In the genomic region with DNA sequence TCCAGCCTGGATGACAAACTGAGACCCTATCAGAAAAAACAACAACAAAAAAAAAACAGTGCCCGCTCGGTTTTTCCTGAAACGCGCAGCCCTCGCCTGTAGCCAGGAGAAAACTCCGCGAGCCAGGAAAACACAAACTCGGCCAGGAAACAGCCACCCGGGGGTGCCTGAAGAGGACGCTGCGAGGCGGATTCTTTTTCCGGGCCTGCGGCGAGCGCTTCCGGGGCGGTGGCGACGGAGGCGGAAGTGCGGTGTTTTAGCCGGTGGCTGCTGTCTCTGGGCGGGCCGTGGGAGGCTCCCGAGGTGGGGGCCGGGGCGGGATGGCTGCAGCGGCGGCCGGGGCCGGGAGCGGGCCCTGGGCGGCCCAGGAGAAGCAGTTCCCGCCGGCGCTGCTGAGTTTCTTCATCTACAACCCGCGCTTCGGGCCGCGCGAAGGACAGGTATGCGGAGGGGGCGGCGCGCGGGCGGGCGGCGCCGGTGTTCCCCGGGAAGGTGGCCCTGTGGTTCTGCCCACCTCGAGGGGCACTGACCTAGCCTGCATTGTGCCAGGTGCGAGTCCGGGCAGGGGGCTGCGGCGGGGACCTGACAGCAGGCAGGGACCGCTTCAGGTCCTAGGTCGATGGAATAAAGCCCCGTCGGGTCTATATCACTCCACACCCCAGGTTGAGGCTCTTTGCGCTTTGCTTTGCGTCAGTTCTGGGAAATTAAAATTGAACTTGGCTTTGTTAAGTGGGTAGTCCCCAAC, we compare ENCODE assay signal across 8 cellular contexts. TPM values are rescaled to one million over a fixed set of nuclear protein-coding genes. Genes with fewer than 3 reads are reported as not detected.
A peak's percentile ranks its signal among the peaks of the same experiment; 100 is the strongest.
DNase-seq lines count a peak whose midpoint lies in the region; ATAC-seq, FAIRE-seq and TF ChIP-seq lines count a peak whose summit lies in the region.
"Not testable (repeated sequence)": the region's sequence is repeated elsewhere in the genome, so short reads cannot be mapped to it uniquely, and the experiment has no call there.

A gene (plus strand): TSS at position 254 of the 745 bp plus-strand sequence. CDS start 67 bp downstream, at position 321.

- CTCF ChIA-PET in A673 (lab: Charles Lee), result not testable (repeated sequence)

- H3K27me3 Mint-ChIP-seq in immature natural killer cell (ENCODE audit: low read depth in 3 of 3), result not testable (repeated sequence)

- H3K36me3 ChIP-seq in A673 (ENCODE audit: insufficient read depth, low read length, poor library complexity, severe bottlenecking); bronchial epithelial cell (ENCODE audit: control insufficient read depth, insufficient read depth, low read length); small intestine (ENCODE audit: control insufficient read depth in 2 of 2, insufficient read depth in 2 of 2, low read length in 2 of 2): not testable (repeated sequence)

- not testable (repeated sequence) for BruUV-seq in A673 (replicated peaks; lab: Mats Ljungman, UMichigan)

- H3K27ac Mint-ChIP-seq in immature natural killer cell, result peak within 1 kb of the TSS; percentile 80 to 93 (median 88)

- H3K4me1 ChIP-seq in A673 (ENCODE audit: insufficient read depth, low read length, poor library complexity, severe bottlenecking); small intestine (ENCODE audit: control insufficient read depth in 2 of 2, insufficient read depth in 1 of 2, low read depth in 1 of 2, low read length in 1 of 2): not testable (repeated sequence)

- FAIRE-seq in bronchial epithelial cell (lab: Jason Lieb, UNC); small intestine (lab: Jason Lieb, UNC): not testable (repeated sequence)

- H3K4me3 Mint-ChIP-seq in immature natural killer cell, result peak within 1 kb of the TSS; percentile 81 to 90 (median 88)

- not testable (repeated sequence) for H3K27me3 ChIP-seq in A673 (replicated peaks; ENCODE audit: insufficient read depth, low read depth, low read length, poor library complexity); bronchial epithelial cell (ENCODE audit: control insufficient read depth, insufficient read depth, low read length); small intestine (ENCODE audit: control insufficient read depth in 2 of 2, insufficient read depth in 2 of 2, low read length in 2 of 2)

- POLR2A ChIA-PET in A673 (lab: Charles Lee; ENCODE audit: low non-redundant PET), result not testable (repeated sequence)

- DNase-seq in A673 (ENCODE audit: low spot score) (peak; percentile 85), NCI-H2107 treated with DMSO at 0.1 percent for 48 hours (lab: John Stamatoyannopoulos, UW; ENCODE audit: unreplicated experiment) (peak; percentile 10), bronchial epithelial cell (ENCODE audit: low read depth) (peak; percentile 39), immature natural killer cell (peak; percentile 59 to 79 (median 61)), small intestine (peak; percentile 66)
- DNase-seq in activated CD4-positive, CD25-positive, alpha-beta regulatory T cell treated with anti-CD3 and anti-CD28 coated beads, Interleukin-2, amount 50 U/mL, for 16 hours (ENCODE audit: low read depth, low spot score), result peak; percentile 75

- not testable (repeated sequence) for H3K9me3 ChIP-seq in A673 (ENCODE audit: low read depth, low read length, poor library complexity, severe bottlenecking); small intestine (ENCODE audit: control insufficient read depth, low read depth)

- not testable (repeated sequence) for H3K36me3 Mint-ChIP-seq in immature natural killer cell

- H3K9me3 Mint-ChIP-seq in immature natural killer cell, result not testable (repeated sequence)

- intact Hi-C loops in A673 (cut with micrococcal nuclease; ENCODE audit: unreplicated experiment), result not testable (repeated sequence)

- TF ChIP-seq CTCF in A673 (conservative IDR thresholded peaks at IDR 0.05; ENCODE audit: low read depth, low read length), result 0 out of 2 replicates have a peak, but pooled peaks have one; percentile 19
- TF ChIP-seq CTCF in bronchial epithelial cell (IDR thresholded peaks at IDR 0.05; ENCODE audit: insufficient read depth, low read length, severe bottlenecking), result peak; percentile 37

- peak within 1 kb of the TSS; percentile 61 for H3K27ac ChIP-seq in A673 (ENCODE audit: low read depth, low read length, poor library complexity, severe bottlenecking)
- peak within 1 kb of the TSS in 1 of 2 donors; percentile 75 for H3K27ac ChIP-seq in small intestine (ENCODE audit: low read depth in 1 of 2, low read length in 1 of 2)

- 0 to 1% (median 1%) methylated on average over 12 to 25 of the region's 64 CpGs for WGBS in small intestine, 3 donors

- ATAC-seq in GM18861 (IDR thresholded peaks at IDR 0.05; ENCODE audit: unreplicated experiment), result peak; percentile 67
- peak; percentile 87 for ATAC-seq in HG02981 (IDR thresholded peaks at IDR 0.05; ENCODE audit: unreplicated experiment)

- peak within 1 kb of the TSS; percentile 40 for H3K4me3 ChIP-seq in A673 (ENCODE audit: low read depth, low read length, poor library complexity, severe bottlenecking)
- peak within 1 kb of the TSS; percentile 40 for H3K4me3 ChIP-seq in bronchial epithelial cell (ENCODE audit: low read depth, low read length)
- peak within 1 kb of the TSS; percentile 23 to 44 for H3K4me3 ChIP-seq in small intestine (ENCODE audit: low read depth in 1 of 2, low read length in 2 of 2)

- H3K4me1 Mint-ChIP-seq in immature natural killer cell, result peaks cover 0 to 14% of the 10 kb centered on the region in 2 donors

RNA-seq across cellular contexts. Expression of the gene that starts here (rescaled TPM):
- total RNA-seq in A673 (2021), result 135 and 149 TPM in 2 replicates
- 42.9 TPM in 2 replicates for total RNA-seq in bronchial epithelial cell
- 10 to 100 TPM; 46.6 to 83.7 (median 59.5) TPM for polyA plus RNA-seq in immature natural killer cell
- 10 to 100 TPM; 46.5 to 82.7 (median 56.6) TPM for polyA plus RNA-seq in small intestine

Comparison
In these comparisons a context has a peak if more than half of its experiments do, and no peak if none do; other contexts are left out.
1. DNase-seq: peak in every context shown above with its lines; median percentile 85 in A673; 75 in activated CD4-positive, CD25-positive, alpha-beta regulatory T cell treated with anti-CD3 and anti-CD28 coated beads, Interleukin-2, amount 50 U/mL, for 16 hours; 66 in small intestine; 61 in immature natural killer cell; 39 in bronchial epithelial cell; 10 in NCI-H2107 treated with DMSO at 0.1 percent for 48 hours.